Comparison of ENCODE assay signal across 8 cellular contexts in the genomic region with DNA sequence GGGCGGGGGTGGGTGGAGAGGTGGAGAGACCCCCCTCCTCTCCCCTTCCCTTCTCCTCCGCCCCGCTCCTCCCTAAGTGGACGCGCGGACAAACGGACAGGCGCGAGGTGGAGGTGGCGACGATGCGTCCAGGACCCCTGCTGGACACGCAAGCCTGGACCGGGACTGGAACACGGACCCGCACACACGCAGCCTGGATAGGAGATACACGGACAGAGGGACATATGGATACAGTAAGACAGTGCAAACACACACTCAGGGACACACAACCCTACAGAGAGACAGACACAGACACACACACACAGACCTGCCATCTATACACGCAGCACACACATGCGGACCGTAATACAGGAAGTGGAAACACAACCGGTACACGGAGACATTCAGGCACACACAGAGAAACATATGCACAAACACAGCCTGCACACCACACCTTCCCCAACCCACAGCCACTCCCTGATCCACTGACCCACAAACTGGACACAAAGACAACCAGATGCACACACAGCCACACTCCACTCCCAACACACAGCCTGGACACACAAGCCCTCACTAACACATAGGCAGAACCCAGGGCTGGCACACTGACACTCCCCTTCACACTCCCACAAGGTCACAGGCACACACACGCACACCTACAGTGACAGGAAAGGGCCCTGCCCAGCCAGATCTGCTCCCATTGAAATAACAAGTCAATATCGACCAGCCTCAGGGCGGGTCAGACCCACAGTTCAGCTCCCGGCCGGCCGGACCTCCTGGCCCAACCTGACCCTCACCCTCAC. TPM values are rescaled to one million over a fixed set of nuclear protein-coding genes. Genes with fewer than 3 reads are reported as not detected.
DNase-seq lines count a peak whose midpoint lies in the region; ATAC-seq and TF ChIP-seq lines count a peak whose summit lies in the region.

No MANE protein-coding gene starts in this region.

- no peaks in the 10 kb centered on the region for H3F3A ChIP-seq in GM23248 (ENCODE audit: insufficient read depth)
- H3F3A ChIP-seq in PC-3 (ENCODE audit: low read length, unreplicated experiment) = no peaks in the 10 kb centered on the region

- POLR2A ChIA-PET in PC-3 (lab: Charles Lee; ENCODE audit: unreplicated experiment) = no interaction called here

- H3K4me2 ChIP-seq in GM23248 (ENCODE audit: unreplicated experiment) (peak overlapping the region; percentile 88), PC-3 (ENCODE audit: low read length) (peak overlapping the region; percentile 93)

- no peaks in the 10 kb centered on the region for H3K9me2 ChIP-seq in GM23248 (ENCODE audit: insufficient read depth)
- H3K9me2 ChIP-seq in PC-3 (replicated peaks; ENCODE audit: low read length) = no peaks in the 10 kb centered on the region

- H2AFZ ChIP-seq in GM23248 (no peak overlapping the region), PC-3 (ENCODE audit: low read length) (peak overlapping the region; percentile 71)

- H3K4me1 ChIP-seq in GM23248 (ENCODE audit: insufficient read depth) = no peaks in the 10 kb centered on the region
- peaks cover 6% of the 10 kb centered on the region; the same call in 1 of the 2 replicates for H3K4me1 ChIP-seq in PC-3 (ENCODE audit: insufficient read depth, low read length)
- peaks cover 0 to 23% (median 22%) of the 10 kb centered on the region in 4 donors for H3K4me1 ChIP-seq in sigmoid colon
- peaks cover 0 to 31% (median 9%) of the 10 kb centered on the region in 4 donors for H3K4me1 ChIP-seq in tibial nerve

- no peak for TF ChIP-seq EP300 in sigmoid colon (IDR thresholded peaks at IDR 0.05)
- no peak for TF ChIP-seq EP300 in tibial nerve (IDR thresholded peaks at IDR 0.05)

- peak; percentile 20 for ATAC-seq in PC-3
- no peak for ATAC-seq in HG03520 (IDR thresholded peaks at IDR 0.05; ENCODE audit: unreplicated experiment)
- no peak for ATAC-seq in HG03280 (IDR thresholded peaks at IDR 0.05; ENCODE audit: unreplicated experiment)

- H3K79me2 ChIP-seq in GM23248 (ENCODE audit: insufficient read depth) = no peaks in the 10 kb centered on the region
- H3K79me2 ChIP-seq in PC-3 (ENCODE audit: low read length) = no peaks in the 10 kb centered on the region

- no TSS peak for BruUV-seq in PC-3 (replicated peaks; lab: Mats Ljungman, UMichigan)

- 4 to 5% methylated on average over 25 to 28 of the region's 29 CpGs for WGBS in GM23248 (ENCODE audit: low coverage in 1 of 2, low lambda C conversion rate in 2 of 2, missing lambda C conversion rate in 2 of 2), 2 experiments
- 2 to 4% methylated on average over 29 of the region's 29 CpGs for WGBS in sigmoid colon, 2 donors
- WGBS in tibial nerve, 2 donors = 5% methylated on average over 23 to 26 of the region's 29 CpGs

- in situ Hi-C loops in GM23248 (cut with MboI) = no loop called here

- no peak for TF ChIP-seq CTCF in PC-3 (conservative IDR thresholded peaks at IDR 0.05; ENCODE audit: low read depth, low read length)
- TF ChIP-seq CTCF in epithelial cell of esophagus (IDR thresholded peaks at IDR 0.05; ENCODE audit: insufficient read depth, low read depth, low read length, missing control alignments) = no peak
- no peak for TF ChIP-seq CTCF in sigmoid colon (IDR thresholded peaks at IDR 0.05)
- TF ChIP-seq CTCF in tibial nerve (IDR thresholded peaks at IDR 0.05) = no peak

- H3K9ac ChIP-seq in GM23248 = no peak overlapping the region
- no peak overlapping the region for H3K9ac ChIP-seq in PC-3 (ENCODE audit: low read length)

- no peak for TF ChIP-seq POLR2A in sigmoid colon (IDR thresholded peaks at IDR 0.05)
- no peak for TF ChIP-seq POLR2A in tibial nerve (IDR thresholded peaks at IDR 0.05)

- no peaks in the 10 kb centered on the region for H3K36me3 ChIP-seq in GM23248 (ENCODE audit: low read depth)
- H3K36me3 ChIP-seq in PC-3 (ENCODE audit: low read depth, low read length) = no peaks in the 10 kb centered on the region
- no peaks in the 10 kb centered on the region for H3K36me3 ChIP-seq in sigmoid colon
- H3K36me3 ChIP-seq in tibial nerve = peaks cover 0 to 4% (median 0%) of the 10 kb centered on the region in 3 donors

- H3K27me3 ChIP-seq in GM23248 (replicated peaks; ENCODE audit: insufficient read depth) (peaks cover 85% of the 10 kb centered on the region), PC-3 (ENCODE audit: low read length) (0 out of 2 replicates have a peak, but pooled peaks cover 9% of the 10 kb centered on the region), sigmoid colon (peaks cover 73 to 100% (median 92%) of the 10 kb centered on the region in 3 donors), tibial nerve (peaks cover 8 to 99% of the 10 kb centered on the region in 2 donors)

- no peak for DNase-seq in GM23248
- DNase-seq in PC-3 = no peak
- no peak for DNase-seq in epithelial cell of esophagus (ENCODE audit: low read depth)
- DNase-seq in sigmoid colon = no peak
- no peak for DNase-seq in NCI-H345 treated with DMSO at 0.1 percent for 48 hours (lab: John Stamatoyannopoulos, UW; ENCODE audit: unreplicated experiment)
- DNase-seq in tibial nerve (ENCODE audit: low spot score in 2 of 2) = no peak

- H3K9me3 ChIP-seq in GM23248 (ENCODE audit: low read depth) (no peaks in the 10 kb centered on the region), PC-3 (ENCODE audit: low read length) (no peaks in the 10 kb centered on the region), sigmoid colon (no peaks in the 10 kb centered on the region), tibial nerve (no peaks in the 10 kb centered on the region)

- H4K20me1 ChIP-seq in GM23248 (ENCODE audit: insufficient read depth) (no peaks in the 10 kb centered on the region), PC-3 (ENCODE audit: low read length) (no peaks in the 10 kb centered on the region)

- CTCF ChIA-PET in PC-3 (lab: Charles Lee) = no interaction called here

- H3K4me3 ChIP-seq in GM23248 (peak overlapping the region; percentile 77), PC-3 (ENCODE audit: low read length) (peak overlapping the region; percentile 71), epithelial cell of esophagus (ENCODE audit: low read length) (peak overlapping the region; percentile 10), sigmoid colon (peak overlapping the region in 3 of 4 donors; percentile 20 to 41 (median 41)), tibial nerve (peak overlapping the region in 2 of 4 donors; percentile 34 to 39)

- intact Hi-C loops in PC-3 (cut with micrococcal nuclease) (no loop called here), sigmoid colon (cut with DNase I) (no loop called here)

- no peak overlapping the region for H3K27ac ChIP-seq in GM23248
- no peak overlapping the region for H3K27ac ChIP-seq in PC-3 (ENCODE audit: low read length)
- H3K27ac ChIP-seq in sigmoid colon = no peak overlapping the region
- peak overlapping the region in 1 of 4 donors; percentile 41 for H3K27ac ChIP-seq in tibial nerve

RNA-seq across cellular contexts. Expression of a gene that starts 0.7 kb away (rescaled TPM):
- not detected in 2 replicates for total RNA-seq in GM23248 (2014; rRNA removed; shearing (Covaris generic))
- not detected in 2 replicates for polyA plus RNA-seq in GM23248 (2016; fragmentation: Nextera tagmentation; extraction: Ambion mirVana)
- 0.11 and 0.58 TPM in 2 replicates for total RNA-seq in PC-3 (2014; rRNA removed)
- not detected for total RNA-seq in sigmoid colon
- polyA plus RNA-seq in sigmoid colon = 1 to 10 TPM in 1 of 3 donors, not detected in 2; 1.3 TPM
- under 1 TPM in 3 of 4 donors, not detected in 1; 0.30 to 0.59 (median 0.42) TPM for total RNA-seq in tibial nerve

RNA-seq across cellular contexts. Expression of a gene that starts 30.2 kb away (rescaled TPM):
- total RNA-seq in GM23248 (2014; rRNA removed; shearing (Covaris generic)) = 294 and 405 TPM in 2 replicates
- 470 and 473 TPM in 2 replicates for polyA plus RNA-seq in GM23248 (2016; fragmentation: Nextera tagmentation; extraction: Ambion mirVana)
- 148 and 158 TPM in 2 replicates for total RNA-seq in PC-3 (2014; rRNA removed)
- total RNA-seq in sigmoid colon = 100 to 1,000 TPM; 128 to 255 (median 180) TPM
- 100 to 1,000 TPM; 139 to 236 (median 170) TPM for polyA plus RNA-seq in sigmoid colon
- 100 to 1,000 TPM; 168 to 206 (median 199) TPM for total RNA-seq in tibial nerve

RNA-seq across cellular contexts. Expression of a gene that starts 46.0 kb away (rescaled TPM):
- total RNA-seq in GM23248 (2014; rRNA removed; shearing (Covaris generic)) = 44.6 and 46.2 TPM in 2 replicates
- polyA plus RNA-seq in GM23248 (2016; fragmentation: Nextera tagmentation; extraction: Ambion mirVana) = 44.3 and 49.6 TPM in 2 replicates
- 50.8 and 64.3 TPM in 2 replicates for total RNA-seq in PC-3 (2014; rRNA removed)
- 10 to 100 TPM; 31.8 to 65.4 (median 34.8) TPM for total RNA-seq in sigmoid colon
- polyA plus RNA-seq in sigmoid colon = 100 to 1,000 TPM in 1 of 3 donors, 10 to 100 TPM in 2; 30.5 to 151 (median 45.0) TPM
- total RNA-seq in tibial nerve = 100 to 1,000 TPM in 3 of 4 donors, 10 to 100 TPM in 1; 68.4 to 225 (median 121) TPM

RNA-seq across cellular contexts. Expression of a gene that starts 51.9 kb away (rescaled TPM):
- total RNA-seq in GM23248 (2014; rRNA removed; shearing (Covaris generic)) = not detected in 2 replicates
- polyA plus RNA-seq in GM23248 (2016; fragmentation: Nextera tagmentation; extraction: Ambion mirVana) = 0.49 TPM in 1 of 2 replicates, not detected in the other
- 0.11 TPM in 1 of 2 replicates, not detected in the other for total RNA-seq in PC-3 (2014; rRNA removed)
- total RNA-seq in sigmoid colon = not detected
- 100 to 1,000 TPM in 1 of 3 donors, 1 to 10 TPM in 2; 1.8 to 169 (median 3.6) TPM for polyA plus RNA-seq in sigmoid colon
- not detected for total RNA-seq in tibial nerve
